ENCODE assay signal across 27 cellular contexts in the genomic region with DNA sequence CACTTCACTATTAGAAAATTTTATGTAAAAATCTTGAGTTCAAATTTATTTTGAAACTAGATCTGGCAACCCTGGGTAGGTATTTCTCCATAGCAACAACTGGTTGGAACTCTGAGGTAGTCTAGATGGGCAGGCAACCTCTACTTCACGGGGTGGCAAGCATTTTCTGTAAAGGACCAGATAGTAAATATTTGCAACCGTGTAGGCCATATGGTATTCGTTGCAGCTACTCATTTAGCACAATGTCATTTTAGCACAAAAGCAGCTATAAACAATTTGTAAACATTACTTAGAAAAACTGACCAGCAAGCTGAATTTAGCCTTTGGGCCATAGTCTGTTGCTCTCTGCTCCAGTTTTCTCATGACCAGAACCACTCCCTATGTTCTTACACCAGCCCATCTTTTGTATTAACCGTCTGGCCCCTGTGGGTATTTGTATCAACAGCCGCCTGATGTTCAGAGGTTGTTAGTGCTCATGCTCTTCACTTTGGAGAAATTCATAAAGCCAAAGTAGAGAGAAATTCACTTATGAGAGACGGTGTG. TPM values are rescaled to one million over a fixed set of nuclear protein-coding genes. Genes with fewer than 3 reads are reported as not detected.
DNase-seq lines count a peak whose midpoint lies in the region; ATAC-seq and TF ChIP-seq lines count a peak whose summit lies in the region.
"Had no signal": no experiment of that assay in that cellular context is flagged by ENCODE, and none has a peak within 500 bp of the region (broad histone marks: within the 10 kb centered on the region; RNA-seq: fewer than 3 reads in every experiment).

No MANE protein-coding gene starts in this region.

- no peaks in the 10 kb centered on the region for H3K36me3 ChIP-seq in mucosa of descending colon (ENCODE audit: low read depth)
- H3K36me3 ChIP-seq: BE2C, BLaER1 had no signal

- H3K27ac Mint-ChIP-seq in activated naive CD4-positive, alpha-beta T cell treated with anti-CD3 and anti-CD28 coated beads, Interleukin-2, amount 50 U/mL, for 72 hours: no peak overlapping the region
- H3K27ac Mint-ChIP-seq: CD14-positive monocyte; CD4-positive, alpha-beta memory T cell; CD4-positive, CD25-positive, alpha-beta regulatory T cell; CD8-positive, alpha-beta memory T cell had no signal

- no peaks in the 10 kb centered on the region for H3K4me1 ChIP-seq in mucosa of descending colon (ENCODE audit: low read depth)
- H3K4me1 ChIP-seq: A549, BE2C, BLaER1 had no signal

- intact Hi-C loops in left colon (cut with DNase I, micrococcal nuclease): no loop called here
- intact Hi-C loops in mucosa of descending colon (cut with DNase I, micrococcal nuclease): no loop called here

- no peaks in the 10 kb centered on the region for H3K36me3 Mint-ChIP-seq in activated naive CD4-positive, alpha-beta T cell treated with anti-CD3 and anti-CD28 coated beads, Interleukin-2, amount 50 U/mL, for 72 hours
- H3K36me3 Mint-ChIP-seq: CD14-positive monocyte; CD4-positive, alpha-beta memory T cell; CD4-positive, CD25-positive, alpha-beta regulatory T cell; CD8-positive, alpha-beta memory T cell had no signal

- no peaks in the 10 kb centered on the region for H3K9me3 Mint-ChIP-seq in activated naive CD4-positive, alpha-beta T cell treated with anti-CD3 and anti-CD28 coated beads, Interleukin-2, amount 50 U/mL, for 72 hours
- H3K9me3 Mint-ChIP-seq: CD4-positive, alpha-beta memory T cell; CD4-positive, CD25-positive, alpha-beta regulatory T cell had no signal

- TF ChIP-seq CTCF in mucosa of descending colon (IDR thresholded peaks at IDR 0.05): no peak

- no peaks in the 10 kb centered on the region for H3K9me3 ChIP-seq in mucosa of descending colon
- H3K9me3 ChIP-seq: A549, BE2C, BLaER1 had no signal

- ATAC-seq in left colon (peak; percentile 67), mucosa of descending colon (peak; percentile 56)
- ATAC-seq in activated naive CD4-positive, alpha-beta T cell treated with anti-CD3 and anti-CD28 coated beads, Interleukin-2, amount 50 U/mL, for 72 hours: no peak
- ATAC-seq: A549, GM12878 had no signal

- DNase-seq in DMS53 (lab: John Stamatoyannopoulos, UW) (peak; percentile 8), DMS53 treated with DMSO at 0.1 percent for 48 hours (lab: John Stamatoyannopoulos, UW; ENCODE audit: unreplicated experiment) (no peak), NCI-H69 (lab: John Stamatoyannopoulos, UW) (peak; percentile 35), left colon (no peak), mucosa of descending colon (no peak), Ammon's horn (ENCODE audit: low spot score) (no peak), NCI-H2227 (lab: John Stamatoyannopoulos, UW; ENCODE audit: unreplicated experiment) (no peak)
- DNase-seq in activated naive CD4-positive, alpha-beta T cell treated with anti-CD3 and anti-CD28 coated beads, Interleukin-2, amount 50 U/mL, for 72 hours (ENCODE audit: low spot score in 2 of 2): no peak
- DNase-seq: AML-193; BE2C; C1 segment of cervical spinal cord; CD4-positive, alpha-beta memory T cell; CD4-positive, CD25-positive, alpha-beta regulatory T cell; CD8-positive, alpha-beta memory T cell; COR-L47; DMS 273 treated with DMSO at 0.1 percent for 48 hours; DMS153; DMS79; DND-41; EL; GDM1 had no signal

- H3K4me3 ChIP-seq in mucosa of descending colon: no peak overlapping the region
- H3K4me3 ChIP-seq: A549, BLaER1, GM12878 had no signal

RNA-seq across cellular contexts. Expression of a gene that starts 29.2 kb away (rescaled TPM):
- under 1 TPM; 0.06 to 0.08 TPM for total RNA-seq in left colon
- total RNA-seq in mucosa of descending colon: under 1 TPM; 0.05 to 0.14 (median 0.09) TPM
- total RNA-seq in activated naive CD4-positive, alpha-beta T cell treated with anti-CD3 and anti-CD28 coated beads, Interleukin-2, amount 50 U/mL, for 72 hours: not detected
- total RNA-seq: A172; CD8-positive, alpha-beta memory T cell; G401; GM12878 had no signal

Comparison
In these comparisons a context has a peak if more than half of its experiments do, and no peak if none do; other contexts are left out.
1. DNase-seq: peak in DMS53 (single experiment) and NCI-H69 (single experiment); none in DMS53 treated with DMSO at 0.1 percent for 48 hours (single experiment), left colon (0 of 2), mucosa of descending colon (0 of 3), Ammon's horn (single experiment), activated naive CD4-positive, alpha-beta T cell treated with anti-CD3 and anti-CD28 coated beads, Interleukin-2, amount 50 U/mL, for 72 hours (0 of 2) and NCI-H2227 (single experiment).
2. ATAC-seq: peak in left colon (single experiment) and mucosa of descending colon (single experiment); none in activated naive CD4-positive, alpha-beta T cell treated with anti-CD3 and anti-CD28 coated beads, Interleukin-2, amount 50 U/mL, for 72 hours (0 of 2).